ENCODE assay signal across 1 cellular context in the genomic region with DNA sequence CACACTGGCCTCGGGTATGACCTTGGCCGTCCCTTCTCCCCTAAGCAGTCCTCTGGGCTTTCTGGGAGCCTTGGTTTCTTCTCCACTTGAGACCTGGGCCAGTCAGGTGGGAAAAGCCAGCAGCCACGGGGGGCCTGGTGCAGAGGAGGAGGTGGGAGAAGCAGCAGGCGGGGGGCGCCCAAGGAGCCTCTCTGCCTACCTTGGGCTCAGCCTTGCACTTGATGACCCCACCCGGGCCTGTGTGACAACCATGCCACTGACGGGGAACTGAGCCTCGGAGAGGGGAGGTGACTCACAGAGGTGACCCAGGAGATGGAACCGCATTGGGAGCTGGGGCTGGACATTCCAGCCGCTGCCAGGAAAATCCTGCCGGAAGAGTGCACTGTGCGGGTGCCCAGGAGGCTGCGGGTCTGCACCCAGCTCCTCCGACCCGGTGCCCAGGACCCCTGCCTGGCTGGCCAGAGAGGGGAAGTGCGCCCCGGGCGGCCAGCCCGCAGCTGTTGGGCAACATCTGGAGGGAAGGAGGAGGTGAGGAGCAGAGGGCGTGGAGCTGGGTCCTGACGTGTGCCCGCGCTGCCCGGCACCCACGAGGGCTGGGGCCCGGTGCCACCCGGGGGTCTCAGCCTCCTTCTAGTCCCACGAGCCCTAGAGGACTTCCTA.
TF ChIP-seq lines count a peak whose summit lies in the region.

No MANE protein-coding gene starts in this region.

TF ChIP-seq in K562, 482 proteins besides CTCF, POLR2A, EP300 and RAD21 (continued from another document):
- TF ChIP-seq HNRNPL (IDR thresholded peaks at IDR 0.05; ENCODE audit: low read depth, low read length) (peak; percentile 72; the same call in 1 of the 2 replicates), CEBPG (CRISPR knock-in tag; IDR thresholded peaks at IDR 0.05) (peak; percentile 37; the same call in 1 of the 2 replicates), CEBPG (tag; conservative IDR thresholded peaks at IDR 0.05 in 1 of 2, IDR thresholded peaks at IDR 0.05 in 1 of 2) (peak in 1 of 2 experiments; percentile 42; a peak in 1 of 4 replicates), NFE2 (IDR thresholded peaks at IDR 0.05; ENCODE audit: low read depth) (no peak), TBL1XR1 (IDR thresholded peaks at IDR 0.05; ENCODE audit: low read length in 2 of 2) (no peak), ZNF384 (IDR thresholded peaks at IDR 0.05; ENCODE audit: low read depth, low read length) (no peak), ZNF347 (CRISPR knock-in tag; IDR thresholded peaks at IDR 0.05; ENCODE audit: low read depth) (no peak), TRIM24 (IDR thresholded peaks at IDR 0.05) (no peak), ESRRA (IDR thresholded peaks at IDR 0.05; ENCODE audit: borderline replicate concordance, low read depth) (0 out of 2 replicates have a peak, but pooled peaks have one; percentile 44), CEBPB (tag; IDR thresholded peaks at IDR 0.05) (peak; percentile 37), CHAMP1 (IDR thresholded peaks at IDR 0.05) (no peak), HMG20A (CRISPR knock-in tag; conservative IDR thresholded peaks at IDR 0.05) (no peak)
- TF ChIP-seq, protein P1, sequence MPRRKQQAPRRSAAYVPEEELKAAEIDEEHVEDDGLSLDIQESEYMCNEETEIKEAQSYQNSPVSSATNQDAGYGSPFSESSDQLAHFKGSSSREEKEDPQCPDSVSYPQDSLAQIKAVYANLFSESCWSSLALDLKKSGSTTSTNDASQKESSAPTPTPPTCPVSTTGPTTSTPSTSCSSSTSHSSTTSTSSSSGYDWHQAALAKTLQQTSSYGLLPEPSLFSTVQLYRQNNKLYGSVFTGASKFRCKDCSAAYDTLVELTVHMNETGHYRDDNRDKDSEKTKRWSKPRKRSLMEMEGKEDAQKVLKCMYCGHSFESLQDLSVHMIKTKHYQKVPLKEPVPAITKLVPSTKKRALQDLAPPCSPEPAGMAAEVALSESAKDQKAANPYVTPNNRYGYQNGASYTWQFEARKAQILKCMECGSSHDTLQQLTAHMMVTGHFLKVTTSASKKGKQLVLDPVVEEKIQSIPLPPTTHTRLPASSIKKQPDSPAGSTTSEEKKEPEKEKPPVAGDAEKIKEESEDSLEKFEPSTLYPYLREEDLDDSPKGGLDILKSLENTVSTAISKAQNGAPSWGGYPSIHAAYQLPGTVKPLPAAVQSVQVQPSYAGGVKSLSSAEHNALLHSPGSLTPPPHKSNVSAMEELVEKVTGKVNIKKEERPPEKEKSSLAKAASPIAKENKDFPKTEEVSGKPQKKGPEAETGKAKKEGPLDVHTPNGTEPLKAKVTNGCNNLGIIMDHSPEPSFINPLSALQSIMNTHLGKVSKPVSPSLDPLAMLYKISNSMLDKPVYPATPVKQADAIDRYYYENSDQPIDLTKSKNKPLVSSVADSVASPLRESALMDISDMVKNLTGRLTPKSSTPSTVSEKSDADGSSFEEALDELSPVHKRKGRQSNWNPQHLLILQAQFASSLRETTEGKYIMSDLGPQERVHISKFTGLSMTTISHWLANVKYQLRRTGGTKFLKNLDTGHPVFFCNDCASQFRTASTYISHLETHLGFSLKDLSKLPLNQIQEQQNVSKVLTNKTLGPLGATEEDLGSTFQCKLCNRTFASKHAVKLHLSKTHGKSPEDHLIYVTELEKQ (CRISPR knock-in tag; IDR thresholded peaks at IDR 0.05), result no peak
